In the genomic region with DNA sequence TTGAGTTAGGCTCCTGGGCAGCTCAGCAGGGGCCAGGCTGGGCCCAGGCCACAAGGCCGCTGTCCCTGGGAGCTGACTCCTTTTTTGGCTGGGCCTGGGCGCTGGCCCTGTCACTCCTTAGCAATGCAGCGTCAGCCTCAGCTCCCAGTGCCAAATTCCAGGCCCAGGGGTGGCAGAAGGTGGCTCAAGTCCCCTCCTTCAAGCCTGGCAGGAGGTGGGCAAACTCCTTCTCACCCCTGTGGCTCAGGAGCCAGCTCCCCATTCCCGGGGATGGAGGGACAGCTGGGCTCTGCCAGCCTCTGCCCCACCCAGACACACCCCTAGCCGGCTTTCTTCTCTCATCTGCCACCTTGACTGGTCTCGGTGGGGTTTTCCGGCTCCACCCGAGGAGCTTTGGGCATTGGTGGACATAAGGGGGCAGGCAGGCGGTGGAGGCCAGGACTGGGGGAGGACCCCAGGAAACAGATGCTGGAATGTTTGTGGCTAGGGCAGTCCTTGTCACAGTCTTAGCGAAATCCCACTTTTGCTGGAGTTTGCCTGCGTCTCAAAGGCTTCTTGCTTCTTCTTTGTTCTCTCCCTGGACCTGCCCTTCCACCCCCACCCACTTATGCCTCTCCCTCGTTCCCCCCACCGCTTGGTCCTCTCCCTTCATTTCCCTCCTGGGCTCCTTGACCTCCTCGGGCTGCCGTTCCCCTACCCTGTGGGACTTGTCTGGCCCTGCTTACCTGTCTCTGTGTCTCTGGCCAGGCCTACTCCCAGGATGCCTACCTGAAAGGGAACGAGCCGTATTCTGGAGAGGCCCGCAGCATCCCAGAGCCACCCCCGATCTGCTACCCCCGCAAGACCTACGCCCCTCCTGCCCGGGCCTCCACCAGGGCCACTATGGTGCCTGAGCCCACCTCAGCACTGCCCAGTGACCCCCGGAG, we compare ENCODE assay signal across 10 cellular contexts. TPM values are rescaled to one million over a fixed set of nuclear protein-coding genes. Genes with fewer than 3 reads are reported as not detected.
DNase-seq lines count a peak whose midpoint lies in the region; ATAC-seq, FAIRE-seq and TF ChIP-seq lines count a peak whose summit lies in the region.
"Had no signal": no experiment of that assay in that cellular context is flagged by ENCODE, and none has a peak within 500 bp of the region (broad histone marks: within the 10 kb centered on the region; RNA-seq: fewer than 3 reads in every experiment).

No MANE protein-coding gene starts in this region.

- peaks cover 45% of the 10 kb centered on the region for H3K4me1 ChIP-seq in psoas muscle

- DNase-seq in D341Med (ENCODE audit: low spot score) (peak; percentile 63), germinal center (ENCODE audit: low spot score) (peak; percentile 1), psoas muscle (peak; percentile 83 to 94), GM19239 (ENCODE audit: insufficient read length, low spot score) (no peak)
- DNase-seq in stimulated activated CD4-positive, alpha-beta T cell treated with anti-CD3 and anti-CD28 coated beads, Interleukin-15, amount 100 ng/mL, for 24 hours = no peak
- DNase-seq in activated CD4-positive, alpha-beta T cell treated with anti-CD3 and anti-CD28 coated beads for 1 hour = no peak
- no peak for DNase-seq in stimulated activated CD4-positive, alpha-beta T cell treated with anti-CD3 and anti-CD28 coated beads, Interleukin-2, amount 100 ng/mL, for 24 hours
- DNase-seq: SHP77 treated with DMSO at 0.1 percent for 48 hours; stimulated activated CD4-positive, alpha-beta T cell treated with anti-CD3 and anti-CD28 coated beads, Interleukin-4, amount 100 ng/mL, for 1 hour had no signal

- peak; percentile 82 to 89 (median 86) for ATAC-seq in psoas muscle

- H3K27ac ChIP-seq in VCaP (peak overlapping the region; percentile 34; the same call in 1 of the 2 replicates), psoas muscle (peak overlapping the region; percentile 91)

- peak overlapping the region; percentile 60 for H3K4me3 ChIP-seq in psoas muscle

- TF ChIP-seq CTCF in VCaP (conservative IDR thresholded peaks at IDR 0.05) (no peak), psoas muscle (IDR thresholded peaks at IDR 0.05) (no peak)

- H3K9me3 ChIP-seq in psoas muscle = no peaks in the 10 kb centered on the region

- whole genome bisulfite sequencing in psoas muscle, 3 donors = 56 to 69% (median 61%) methylated on average over 22 to 23 of the region's 23 CpGs

- H3K27me3 ChIP-seq in psoas muscle (ENCODE audit: insufficient read depth in 3 of 3, low read length in 2 of 3) = no peaks in the 10 kb centered on the region

- peaks cover 0 to 67% of the 10 kb centered on the region in 2 donors for H3K36me3 ChIP-seq in psoas muscle (ENCODE audit: insufficient read depth in 1 of 2, low read depth in 1 of 2)

- no peak for FAIRE-seq in GM19239 (lab: Jason Lieb, UNC)

- intact Hi-C loops in psoas muscle (cut with DNase I) = loop anchor here in 1 of 2 donors (5.0 kb wide), 1 partner anchor 38 kb away; the partner anchor contains the start of gene ARHGAP23

RNA-seq across cellular contexts. Expression of gene ARHGAP23, which starts 37.4 kb away (rescaled TPM):
- total RNA-seq in psoas muscle = 10 to 100 TPM; 23.6 to 35.8 (median 23.7) TPM
- polyA plus RNA-seq in psoas muscle = 10 to 100 TPM in 1 of 3 donors, 1 to 10 TPM in 2; 7.6 to 11.8 (median 9.6) TPM

Comparison
In these comparisons a context has a peak if more than half of its experiments do, and no peak if none do; other contexts are left out.
1. DNase-seq: peak in D341Med (single experiment), germinal center (single experiment) and psoas muscle (2 of 2); none in stimulated activated CD4-positive, alpha-beta T cell treated with anti-CD3 and anti-CD28 coated beads, Interleukin-15, amount 100 ng/mL, for 24 hours (single experiment), activated CD4-positive, alpha-beta T cell treated with anti-CD3 and anti-CD28 coated beads for 1 hour (single experiment), GM19239 (single experiment) and stimulated activated CD4-positive, alpha-beta T cell treated with anti-CD3 and anti-CD28 coated beads, Interleukin-2, amount 100 ng/mL, for 24 hours (0 of 2).